ENCODE assay signal across 25 cellular contexts in the genomic region with DNA sequence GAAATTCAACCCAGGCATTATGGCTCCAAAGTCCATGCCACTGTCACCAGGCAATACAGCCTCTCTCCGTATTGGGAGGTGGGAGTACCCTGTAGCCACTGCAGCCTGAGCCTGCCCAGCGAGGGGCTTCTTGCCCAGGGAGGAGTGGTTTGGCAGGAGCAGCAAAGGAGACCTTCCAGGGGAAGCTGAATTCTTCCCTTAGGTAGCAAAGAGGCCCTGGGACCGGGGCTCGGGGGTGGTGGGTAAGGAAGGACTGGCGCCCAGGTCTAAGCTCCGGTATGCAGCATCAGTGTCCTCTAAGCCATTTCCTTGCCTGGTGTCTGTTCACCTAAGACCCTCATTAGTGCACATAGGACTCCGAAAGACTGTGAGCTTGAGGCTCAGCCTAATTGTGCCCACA. TPM values are rescaled to one million over a fixed set of nuclear protein-coding genes. Genes with fewer than 3 reads are reported as not detected.
"Had no signal": no experiment of that assay in that cellular context is flagged by ENCODE, and none has a peak within 500 bp of the region (broad histone marks: within the 10 kb centered on the region; RNA-seq: fewer than 3 reads in every experiment).

No MANE protein-coding gene starts in this region.

- H3K36me3 ChIP-seq: pancreas, prostate gland, suprapubic skin, tibial artery had no signal

- H3K27ac ChIP-seq: body of pancreas, pancreas, prostate gland, suprapubic skin, tibial artery had no signal

- H3K4me1 Mint-ChIP-seq: activated CD4-positive, alpha-beta T cell treated with anti-CD3 and anti-CD28 coated beads for 36 hours; activated CD8-positive, alpha-beta memory T cell treated with anti-CD3 and anti-CD28 coated beads, Interleukin-2, amount 10 ng/mL, durations not matched to agents 7 days and 5 days; naive B cell; T-cell had no signal

- H3K4me1 ChIP-seq: body of pancreas, pancreas, prostate gland, tibial artery had no signal

- ATAC-seq: activated CD4-positive, alpha-beta T cell treated with anti-CD3 and anti-CD28 coated beads for 36 hours; activated CD8-positive, alpha-beta memory T cell treated with anti-CD3 and anti-CD28 coated beads, Interleukin-2, amount 10 ng/mL, durations not matched to agents 7 days and 5 days; activated CD8-positive, alpha-beta T cell treated with anti-CD3 and anti-CD28 coated beads, Interleukin-2, amount 10 ng/mL, durations not matched to agents 7 days and 5 days; activated T-cell treated with anti-CD3 and anti-CD28 coated beads, Interleukin-2, amount 50 U/mL, for 72 hours; body of pancreas; esophagus mucosa; heart left ventricle; pancreas; T-cell had no signal

- H3K9me3 ChIP-seq: body of pancreas, heart left ventricle, pancreas, prostate gland, suprapubic skin, tibial artery had no signal

- H3K9me3 Mint-ChIP-seq: activated T-cell treated with anti-CD3 and anti-CD28 coated beads, Interleukin-2, amount 50 U/mL, for 72 hours; mesothelial cell of epicardium; naive B cell; nephron progenitor cell; T-cell; T-helper 2 cell treated with Interferon-gamma antibody and Interleukin-4, amounts not matched to agents 5 μg/mL and 100 μg/mL, for 36 hours had no signal

- H3K36me3 Mint-ChIP-seq: activated CD8-positive, alpha-beta memory T cell treated with anti-CD3 and anti-CD28 coated beads, Interleukin-2, amount 10 ng/mL, durations not matched to agents 7 days and 5 days; activated naive CD8-positive, alpha-beta T cell; mesothelial cell of epicardium; naive B cell; T-cell had no signal

- H3K4me3 Mint-ChIP-seq: activated CD4-positive, alpha-beta T cell treated with anti-CD3 and anti-CD28 coated beads for 36 hours; activated CD8-positive, alpha-beta memory T cell treated with anti-CD3 and anti-CD28 coated beads, Interleukin-2, amount 10 ng/mL, durations not matched to agents 7 days and 5 days; activated CD8-positive, alpha-beta T cell treated with anti-CD3 and anti-CD28 coated beads, Interleukin-2, amount 10 ng/mL, durations not matched to agents 7 days and 5 days; activated naive CD8-positive, alpha-beta T cell; activated T-cell treated with anti-CD3 and anti-CD28 coated beads, Interleukin-2, amount 50 U/mL, for 72 hours; mesothelial cell of epicardium; naive B cell; nephron progenitor cell; T-cell; T-helper 2 cell treated with Interferon-gamma antibody and Interleukin-4, amounts not matched to agents 5 μg/mL and 100 μg/mL, for 36 hours had no signal

- H3K4me3 ChIP-seq: body of pancreas, heart left ventricle, pancreas, prostate gland, suprapubic skin, tibial artery had no signal

- DNase-seq: activated CD4-positive, alpha-beta T cell treated with anti-CD3 and anti-CD28 coated beads for 36 hours; activated CD4-positive, CD25-positive, alpha-beta regulatory T cell; activated CD8-positive, alpha-beta memory T cell treated with anti-CD3 and anti-CD28 coated beads, Interleukin-2, amount 10 ng/mL, durations not matched to agents 7 days and 5 days; activated CD8-positive, alpha-beta T cell treated with anti-CD3 and anti-CD28 coated beads, Interleukin-2, amount 10 ng/mL, durations not matched to agents 7 days and 5 days; activated naive CD4-positive, alpha-beta T cell; activated T-cell treated with anti-CD3 and anti-CD28 coated beads, Interleukin-2, amount 50 U/mL, for 72 hours; anterior cingulate cortex; caudate nucleus; foreskin fibroblast; kidney glomerular epithelial cell; naive B cell; nephron progenitor cell; retina; stimulated activated naive CD4-positive, alpha-beta T cell; T-cell; tibial artery had no signal

- H3K27ac Mint-ChIP-seq: activated CD4-positive, alpha-beta T cell treated with anti-CD3 and anti-CD28 coated beads for 36 hours; activated CD8-positive, alpha-beta memory T cell treated with anti-CD3 and anti-CD28 coated beads, Interleukin-2, amount 10 ng/mL, durations not matched to agents 7 days and 5 days; activated CD8-positive, alpha-beta T cell treated with anti-CD3 and anti-CD28 coated beads, Interleukin-2, amount 10 ng/mL, durations not matched to agents 7 days and 5 days; activated naive CD8-positive, alpha-beta T cell; activated T-cell treated with anti-CD3 and anti-CD28 coated beads, Interleukin-2, amount 50 U/mL, for 72 hours; mesothelial cell of epicardium; naive B cell; nephron progenitor cell; T-cell; T-helper 2 cell treated with Interferon-gamma antibody and Interleukin-4, amounts not matched to agents 5 μg/mL and 100 μg/mL, for 36 hours had no signal

- H3K27me3 ChIP-seq: body of pancreas, heart left ventricle, pancreas, suprapubic skin had no signal

RNA-seq across cellular contexts. Expression of gene TNNT2, which starts 17.0 kb away (rescaled TPM):
- total RNA-seq: activated CD4-positive, alpha-beta T cell treated with anti-CD3 and anti-CD28 coated beads for 36 hours; activated CD8-positive, alpha-beta memory T cell treated with anti-CD3 and anti-CD28 coated beads, Interleukin-2, amount 10 ng/mL, durations not matched to agents 7 days and 5 days; activated CD8-positive, alpha-beta T cell treated with anti-CD3 and anti-CD28 coated beads, Interleukin-2, amount 10 ng/mL, durations not matched to agents 7 days and 5 days; activated T-cell treated with anti-CD3 and anti-CD28 coated beads, Interleukin-2, amount 50 U/mL, for 72 hours; T-cell had no signal

RNA-seq across cellular contexts. Expression of gene LAD1, which starts 38.6 kb away (rescaled TPM):
- total RNA-seq: activated CD4-positive, alpha-beta T cell treated with anti-CD3 and anti-CD28 coated beads for 36 hours; activated CD8-positive, alpha-beta memory T cell treated with anti-CD3 and anti-CD28 coated beads, Interleukin-2, amount 10 ng/mL, durations not matched to agents 7 days and 5 days; activated CD8-positive, alpha-beta T cell treated with anti-CD3 and anti-CD28 coated beads, Interleukin-2, amount 10 ng/mL, durations not matched to agents 7 days and 5 days; activated T-cell treated with anti-CD3 and anti-CD28 coated beads, Interleukin-2, amount 50 U/mL, for 72 hours had no signal
